ENCODE assay signal across 12 cellular contexts in the genomic region with DNA sequence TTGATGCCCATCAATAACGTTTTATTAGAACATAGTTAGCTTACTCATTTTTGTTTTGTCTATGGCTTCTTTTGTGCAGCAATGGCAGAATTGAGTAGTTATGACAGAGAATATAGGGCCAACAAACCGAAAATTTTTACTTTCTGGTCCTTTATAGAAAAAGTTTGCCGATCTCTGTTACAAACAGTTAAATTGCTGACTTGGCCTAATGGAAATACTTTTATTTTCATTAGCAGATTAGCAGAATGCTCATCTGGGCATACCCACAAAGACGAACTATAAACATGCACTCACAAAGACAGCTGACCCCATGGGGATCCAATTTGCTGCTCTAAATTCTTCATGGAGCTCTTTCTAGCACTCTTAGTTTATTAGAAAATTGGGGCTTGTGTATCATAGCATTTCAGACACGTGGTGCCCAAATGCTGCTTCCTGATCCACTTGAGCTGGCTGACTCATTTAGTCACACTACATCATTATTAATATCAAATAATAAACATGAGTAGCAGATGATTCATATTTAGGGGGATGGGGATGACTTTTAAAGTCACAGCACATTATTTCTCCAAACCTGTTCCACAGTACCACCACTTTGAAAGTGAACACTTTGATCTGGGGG.
DNase-seq lines count a peak whose midpoint lies in the region; ATAC-seq and FAIRE-seq lines count a peak whose summit lies in the region.
"Had no signal": no experiment of that assay in that cellular context is flagged by ENCODE, and none has a peak within 500 bp of the region (broad histone marks: within the 10 kb centered on the region; RNA-seq: fewer than 3 reads in every experiment).

No MANE protein-coding gene starts in this region.

- peak; percentile 81 for ATAC-seq in esophagus mucosa
- ATAC-seq: sciatic nerve had no signal

- FAIRE-seq in RCC 7860 (lab: Jason Lieb, UNC) = no peak

- DNase-seq in GM03348 (ENCODE audit: low spot score) (peak; percentile 44), NCI-H69 (lab: John Stamatoyannopoulos, UW) (peak; percentile 41), retina (peak; percentile 34), middle frontal gyrus (ENCODE audit: extremely low spot score, low spot score) (no peak), RCC 7860 (ENCODE audit: low spot score) (no peak), ureter (ENCODE audit: low spot score) (no peak)
- DNase-seq: activated CD4-positive, alpha-beta T cell treated with anti-CD3 and anti-CD28 coated beads for 1 hour; activated gamma-delta T cell; NCI-H2081; trophoblast cell had no signal

Comparison
In these comparisons a context has a peak if more than half of its experiments do, and no peak if none do; other contexts are left out.
1. DNase-seq: peak in GM03348 (single experiment), NCI-H69 (single experiment) and retina (single experiment); none in middle frontal gyrus (single experiment), RCC 7860 (single experiment) and ureter (single experiment).